In the genomic region with DNA sequence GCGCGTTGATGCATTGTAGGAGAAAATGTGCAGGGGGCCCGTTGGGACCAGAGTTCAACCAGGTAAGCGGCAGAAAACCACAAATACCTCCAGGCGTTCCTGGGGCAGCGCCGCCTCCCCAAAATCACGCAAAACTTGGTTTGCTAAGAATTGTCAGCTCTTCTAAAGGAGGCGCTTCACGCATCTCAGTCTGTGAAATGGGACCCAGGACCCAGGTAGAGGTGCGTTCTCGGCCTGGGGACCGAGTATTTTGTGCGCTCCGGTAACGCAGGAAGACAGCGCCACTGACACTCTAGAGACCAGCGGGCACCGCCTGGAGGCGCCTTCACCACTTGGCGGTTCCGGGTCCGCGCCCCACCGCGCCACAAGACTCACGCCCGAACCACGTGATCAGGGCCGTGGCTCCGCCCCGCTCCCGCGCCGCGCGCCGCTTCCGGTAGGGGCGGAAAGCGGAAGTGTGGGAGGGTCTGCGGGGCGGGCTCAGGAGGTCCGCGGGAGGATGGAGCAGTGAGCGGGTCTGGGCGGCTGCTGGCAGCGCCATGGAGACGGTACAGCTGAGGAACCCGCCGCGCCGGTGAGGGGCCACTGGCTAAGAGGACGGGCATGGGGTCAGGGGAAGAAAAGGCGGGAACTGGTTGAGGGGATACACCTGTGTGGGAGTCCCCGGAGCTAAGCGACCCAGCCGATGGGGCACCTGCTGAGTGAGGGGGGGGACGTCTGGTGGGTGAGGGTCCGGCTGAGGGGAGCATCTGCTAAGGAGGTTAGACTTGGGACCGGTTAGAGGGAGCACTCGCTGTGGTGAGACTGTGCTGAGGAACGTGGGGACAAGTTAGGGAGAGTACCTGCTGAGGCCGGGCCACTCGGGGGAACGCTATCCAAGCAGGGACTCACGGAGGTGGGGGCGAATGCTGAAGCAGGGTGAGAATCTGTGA, we compare ENCODE assay signal across 1 cellular context.
TF ChIP-seq lines count a peak whose summit lies in the region.

A gene (plus strand): TSS at position 483 of the 932 bp plus-strand sequence. CDS start 57 bp downstream, at position 540.

TF ChIP-seq in HEK293, 187 proteins besides CTCF, POLR2A, EP300 and RAD21 (continued from another document):
- TF ChIP-seq, protein P1, sequence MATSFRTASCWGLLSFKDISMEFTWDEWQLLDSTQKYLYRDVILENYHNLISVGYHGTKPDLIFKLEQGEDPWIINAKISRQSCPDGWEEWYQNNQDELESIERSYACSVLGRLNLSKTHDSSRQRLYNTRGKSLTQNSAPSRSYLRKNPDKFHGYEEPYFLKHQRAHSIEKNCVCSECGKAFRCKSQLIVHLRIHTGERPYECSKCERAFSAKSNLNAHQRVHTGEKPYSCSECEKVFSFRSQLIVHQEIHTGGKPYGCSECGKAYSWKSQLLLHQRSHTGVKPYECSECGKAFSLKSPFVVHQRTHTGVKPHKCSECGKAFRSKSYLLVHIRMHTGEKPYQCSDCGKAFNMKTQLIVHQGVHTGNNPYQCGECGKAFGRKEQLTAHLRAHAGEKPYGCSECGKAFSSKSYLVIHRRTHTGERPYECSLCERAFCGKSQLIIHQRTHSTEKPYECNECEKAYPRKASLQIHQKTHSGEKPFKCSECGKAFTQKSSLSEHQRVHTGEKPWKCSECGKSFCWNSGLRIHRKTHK (tag by site-specific recombination; IDR thresholded peaks at IDR 0.05), result no peak
- TF ChIP-seq, protein P2, sequence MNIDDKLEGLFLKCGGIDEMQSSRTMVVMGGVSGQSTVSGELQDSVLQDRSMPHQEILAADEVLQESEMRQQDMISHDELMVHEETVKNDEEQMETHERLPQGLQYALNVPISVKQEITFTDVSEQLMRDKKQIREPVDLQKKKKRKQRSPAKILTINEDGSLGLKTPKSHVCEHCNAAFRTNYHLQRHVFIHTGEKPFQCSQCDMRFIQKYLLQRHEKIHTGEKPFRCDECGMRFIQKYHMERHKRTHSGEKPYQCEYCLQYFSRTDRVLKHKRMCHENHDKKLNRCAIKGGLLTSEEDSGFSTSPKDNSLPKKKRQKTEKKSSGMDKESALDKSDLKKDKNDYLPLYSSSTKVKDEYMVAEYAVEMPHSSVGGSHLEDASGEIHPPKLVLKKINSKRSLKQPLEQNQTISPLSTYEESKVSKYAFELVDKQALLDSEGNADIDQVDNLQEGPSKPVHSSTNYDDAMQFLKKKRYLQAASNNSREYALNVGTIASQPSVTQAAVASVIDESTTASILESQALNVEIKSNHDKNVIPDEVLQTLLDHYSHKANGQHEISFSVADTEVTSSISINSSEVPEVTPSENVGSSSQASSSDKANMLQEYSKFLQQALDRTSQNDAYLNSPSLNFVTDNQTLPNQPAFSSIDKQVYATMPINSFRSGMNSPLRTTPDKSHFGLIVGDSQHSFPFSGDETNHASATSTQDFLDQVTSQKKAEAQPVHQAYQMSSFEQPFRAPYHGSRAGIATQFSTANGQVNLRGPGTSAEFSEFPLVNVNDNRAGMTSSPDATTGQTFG (tag by site-specific recombination; IDR thresholded peaks at IDR 0.05; ENCODE audit: borderline replicate concordance), result no peak
- TF ChIP-seq ZNF626 (tag by site-specific recombination; IDR thresholded peaks at IDR 0.05) (no peak), SP2 (tag by site-specific recombination; IDR thresholded peaks at IDR 0.05) (peak; percentile 97), ZSCAN30 (tag by site-specific recombination; IDR thresholded peaks at IDR 0.05) (0 out of 2 replicates have a peak, but pooled peaks have one; percentile 16), ZSCAN23 (tag by site-specific recombination; IDR thresholded peaks at IDR 0.05) (no peak; the same call in 1 of the 2 replicates), ZNF292 (tag by site-specific recombination; IDR thresholded peaks at IDR 0.05; ENCODE audit: borderline replicate concordance, low read depth) (no peak), ZNF138 (tag by site-specific recombination; IDR thresholded peaks at IDR 0.05; ENCODE audit: borderline replicate concordance) (peak; percentile 53; the same call in 1 of the 2 replicates), ZNF654 (tag by site-specific recombination; IDR thresholded peaks at IDR 0.05; ENCODE audit: low read depth) (no peak), ZNF155 (tag by site-specific recombination; IDR thresholded peaks at IDR 0.05) (no peak), ZNF501 (tag by site-specific recombination; IDR thresholded peaks at IDR 0.05) (no peak), YY1 (tag by site-specific recombination; IDR thresholded peaks at IDR 0.05) (no peak), ZNF132 (tag by site-specific recombination; IDR thresholded peaks at IDR 0.05; ENCODE audit: borderline replicate concordance) (no peak), ZEB2 (tag by site-specific recombination; IDR thresholded peaks at IDR 0.05) (peak; percentile 93), ZNF350 (tag by site-specific recombination; IDR thresholded peaks at IDR 0.05) (no peak), ZNF585B (tag by site-specific recombination; IDR thresholded peaks at IDR 0.05) (no peak)
- TF ChIP-seq, protein P3, sequence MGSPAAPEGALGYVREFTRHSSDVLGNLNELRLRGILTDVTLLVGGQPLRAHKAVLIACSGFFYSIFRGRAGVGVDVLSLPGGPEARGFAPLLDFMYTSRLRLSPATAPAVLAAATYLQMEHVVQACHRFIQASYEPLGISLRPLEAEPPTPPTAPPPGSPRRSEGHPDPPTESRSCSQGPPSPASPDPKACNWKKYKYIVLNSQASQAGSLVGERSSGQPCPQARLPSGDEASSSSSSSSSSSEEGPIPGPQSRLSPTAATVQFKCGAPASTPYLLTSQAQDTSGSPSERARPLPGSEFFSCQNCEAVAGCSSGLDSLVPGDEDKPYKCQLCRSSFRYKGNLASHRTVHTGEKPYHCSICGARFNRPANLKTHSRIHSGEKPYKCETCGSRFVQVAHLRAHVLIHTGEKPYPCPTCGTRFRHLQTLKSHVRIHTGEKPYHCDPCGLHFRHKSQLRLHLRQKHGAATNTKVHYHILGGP (tag by site-specific recombination; IDR thresholded peaks at IDR 0.05), result no peak
- TF ChIP-seq, protein P4, sequence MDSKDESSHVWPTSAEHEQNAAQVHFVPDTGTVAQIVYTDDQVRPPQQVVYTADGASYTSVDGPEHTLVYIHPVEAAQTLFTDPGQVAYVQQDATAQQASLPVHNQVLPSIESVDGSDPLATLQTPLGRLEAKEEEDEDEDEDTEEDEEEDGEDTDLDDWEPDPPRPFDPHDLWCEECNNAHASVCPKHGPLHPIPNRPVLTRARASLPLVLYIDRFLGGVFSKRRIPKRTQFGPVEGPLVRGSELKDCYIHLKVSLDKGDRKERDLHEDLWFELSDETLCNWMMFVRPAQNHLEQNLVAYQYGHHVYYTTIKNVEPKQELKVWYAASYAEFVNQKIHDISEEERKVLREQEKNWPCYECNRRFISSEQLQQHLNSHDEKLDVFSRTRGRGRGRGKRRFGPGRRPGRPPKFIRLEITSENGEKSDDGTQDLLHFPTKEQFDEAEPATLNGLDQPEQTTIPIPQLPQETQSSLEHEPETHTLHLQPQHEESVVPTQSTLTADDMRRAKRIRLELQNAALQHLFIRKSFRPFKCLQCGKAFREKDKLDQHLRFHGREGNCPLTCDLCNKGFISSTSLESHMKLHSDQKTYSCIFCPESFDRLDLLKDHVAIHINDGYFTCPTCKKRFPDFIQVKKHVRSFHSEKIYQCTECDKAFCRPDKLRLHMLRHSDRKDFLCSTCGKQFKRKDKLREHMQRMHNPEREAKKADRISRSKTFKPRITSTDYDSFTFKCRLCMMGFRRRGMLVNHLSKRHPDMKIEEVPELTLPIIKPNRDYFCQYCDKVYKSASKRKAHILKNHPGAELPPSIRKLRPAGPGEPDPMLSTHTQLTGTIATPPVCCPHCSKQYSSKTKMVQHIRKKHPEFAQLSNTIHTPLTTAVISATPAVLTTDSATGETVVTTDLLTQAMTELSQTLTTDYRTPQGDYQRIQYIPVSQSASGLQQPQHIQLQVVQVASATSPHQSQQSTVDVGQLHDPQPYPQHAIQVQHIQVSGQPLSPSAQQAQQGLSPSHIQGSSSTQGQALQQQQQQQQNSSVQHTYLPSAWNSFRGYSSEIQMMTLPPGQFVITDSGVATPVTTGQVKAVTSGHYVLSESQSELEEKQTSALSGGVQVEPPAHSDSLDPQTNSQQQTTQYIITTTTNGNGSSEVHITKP (tag by site-specific recombination; IDR thresholded peaks at IDR 0.05), result peak; percentile 34; the same call in 1 of the 2 replicates
- TF ChIP-seq, protein P5, sequence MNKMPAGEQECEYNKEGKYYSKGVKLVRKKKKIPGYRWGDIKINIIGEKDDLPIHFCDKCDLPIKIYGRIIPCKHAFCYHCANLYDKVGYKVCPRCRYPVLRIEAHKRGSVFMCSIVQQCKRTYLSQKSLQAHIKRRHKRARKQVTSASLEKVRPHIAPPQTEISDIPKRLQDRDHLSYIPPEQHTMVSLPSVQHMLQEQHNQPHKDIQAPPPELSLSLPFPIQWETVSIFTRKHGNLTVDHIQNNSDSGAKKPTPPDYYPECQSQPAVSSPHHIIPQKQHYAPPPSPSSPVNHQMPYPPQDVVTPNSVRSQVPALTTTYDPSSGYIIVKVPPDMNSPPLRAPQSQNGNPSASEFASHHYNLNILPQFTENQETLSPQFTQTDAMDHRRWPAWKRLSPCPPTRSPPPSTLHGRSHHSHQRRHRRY (tag by site-specific recombination; IDR thresholded peaks at IDR 0.05), result no peak
